Comparison of ENCODE assay signal across 21 cellular contexts in genomic region chr17:80177986-80178590, GRCh38. TPM values are rescaled to one million over a fixed set of nuclear protein-coding genes. Genes with fewer than 3 reads are reported as not detected.
DNase-seq lines count a peak whose midpoint lies in the region; ATAC-seq and TF ChIP-seq lines count a peak whose summit lies in the region.
"Had no signal": no experiment of that assay in that cellular context is flagged by ENCODE, and none has a peak within 500 bp of the region (broad histone marks: within the 10 kb centered on the region; RNA-seq: fewer than 3 reads in every experiment).

No MANE protein-coding gene starts in this region.

- ATAC-seq in GM18520 (IDR thresholded peaks at IDR 0.05; ENCODE audit: unreplicated experiment) (no peak), GM18867 (IDR thresholded peaks at IDR 0.05; ENCODE audit: unreplicated experiment) (no peak)
- no peak for ATAC-seq in stimulated activated naive B cell treated with anti-CD40 and anti-IgM and Interleukin-4, amounts not matched to agents 10 μg/mL and 1 μg/mL and 100 μg/mL, for 72 hours (replicated peaks)

- H3K9me3 ChIP-seq in duodenal mucosa (ENCODE audit: control insufficient read depth in 1 of 2, low read length in 2 of 2) (no peaks in the 10 kb centered on the region), mesenchymal stem cell (ENCODE audit: control insufficient read depth, low read length) (no peaks in the 10 kb centered on the region), transverse colon (no peaks in the 10 kb centered on the region)
- H3K9me3 ChIP-seq: SK-N-SH had no signal

- no peak overlapping the region for H2BK120ac ChIP-seq in mesenchymal stem cell (ENCODE audit: low read depth, low read length)

- no peak overlapping the region for H4K8ac ChIP-seq in mesenchymal stem cell (ENCODE audit: low read length)

- H3K36me3 ChIP-seq in duodenal mucosa (ENCODE audit: control insufficient read depth in 1 of 2, insufficient read depth in 2 of 2, low read length in 2 of 2) (no peaks in the 10 kb centered on the region), mesenchymal stem cell (ENCODE audit: control insufficient read depth in 1 of 2, insufficient read depth in 2 of 2, low read depth in 1 of 2, low read length in 2 of 2) (no peaks in the 10 kb centered on the region), transverse colon (no peaks in the 10 kb centered on the region)

- no peak overlapping the region for H2BK15ac ChIP-seq in mesenchymal stem cell (ENCODE audit: low read depth, poor library complexity, severe bottlenecking)

- WGBS in mesenchymal stem cell: 84% methylated on average over 20 of the region's 20 CpGs
- 72% methylated on average over 20 of the region's 20 CpGs; no CpG with 5 or more reads in 1 of the 2 donors for WGBS in transverse colon (ENCODE audit: low coverage in 1 of 2), 2 donors

- H3K4me3 Mint-ChIP-seq in stimulated activated naive B cell treated with anti-CD40 and anti-IgM and Interleukin-4, amounts not matched to agents 10 μg/mL and 1 μg/mL and 100 μg/mL, for 72 hours: no peak overlapping the region
- H3K4me3 Mint-ChIP-seq: HFFc6 had no signal

- no peak overlapping the region for H4K91ac ChIP-seq in mesenchymal stem cell (ENCODE audit: low read length)

- in situ Hi-C loops in transverse colon (cut with MboI; ENCODE audit: low pct_ligation_motif_present in 1 of 4, low pct_unique_long_range_greater_than_20kb in 1 of 4, low sequenced_read_pairs in 3 of 4): no loop called here

- no peak for TF ChIP-seq POLR2A in transverse colon (IDR thresholded peaks at IDR 0.05)

- H3K27me3 ChIP-seq in duodenal mucosa (ENCODE audit: control insufficient read depth in 1 of 2, insufficient read depth in 2 of 2, low read length in 2 of 2): no peaks in the 10 kb centered on the region
- H3K27me3 ChIP-seq in mesenchymal stem cell (ENCODE audit: control insufficient read depth in 1 of 2, insufficient read depth in 1 of 2, low read length in 2 of 2): peaks cover 13 to 62% of the 10 kb centered on the region in 2 experiments
- no peaks in the 10 kb centered on the region for H3K27me3 ChIP-seq in transverse colon

- no peak overlapping the region for H2BK12ac ChIP-seq in mesenchymal stem cell (ENCODE audit: low read length in 2 of 2)

- H3K27ac ChIP-seq in duodenal mucosa (ENCODE audit: low read depth, low read length) (no peak overlapping the region), mesenchymal stem cell (ENCODE audit: low read length, poor library complexity, severe bottlenecking) (no peak overlapping the region), transverse colon (no peak overlapping the region)
- H3K27ac ChIP-seq: C4-2B had no signal

- H3K4me1 Mint-ChIP-seq in stimulated activated naive B cell treated with anti-CD40 and anti-IgM and Interleukin-4, amounts not matched to agents 10 μg/mL and 1 μg/mL and 100 μg/mL, for 72 hours: no peaks in the 10 kb centered on the region

- no peaks in the 10 kb centered on the region for H3K36me3 Mint-ChIP-seq in stimulated activated naive B cell treated with anti-CD40 and anti-IgM and Interleukin-4, amounts not matched to agents 10 μg/mL and 1 μg/mL and 100 μg/mL, for 72 hours

- no peak overlapping the region for H2AK5ac ChIP-seq in mesenchymal stem cell (ENCODE audit: low read length, severe bottlenecking)

- peaks cover 0 to 4% of the 10 kb centered on the region in 2 donors for H3K27me3 Mint-ChIP-seq in stimulated activated naive B cell treated with anti-CD40 and anti-IgM and Interleukin-4, amounts not matched to agents 10 μg/mL and 1 μg/mL and 100 μg/mL, for 72 hours

- H2AFZ ChIP-seq in mesenchymal stem cell (ENCODE audit: low read depth, low read length): no peak overlapping the region

- no peak overlapping the region for H3K14ac ChIP-seq in mesenchymal stem cell (ENCODE audit: low read length in 2 of 2)

- H3K9ac ChIP-seq in duodenal mucosa (ENCODE audit: low read depth in 1 of 2, low read length in 2 of 2) (no peak overlapping the region), mesenchymal stem cell (ENCODE audit: low read length) (no peak overlapping the region)
- H3K9ac ChIP-seq: SK-N-SH had no signal

- no peak overlapping the region for H3K4me2 ChIP-seq in mesenchymal stem cell (ENCODE audit: low read length, poor library complexity, severe bottlenecking)
- H3K4me2 ChIP-seq: SK-N-SH had no signal

- no peak overlapping the region for H3K23ac ChIP-seq in mesenchymal stem cell (ENCODE audit: low read length in 2 of 2)

- H3K79me1 ChIP-seq in mesenchymal stem cell (replicated peaks; ENCODE audit: low read length, poor library complexity, severe bottlenecking): no peaks in the 10 kb centered on the region

- H3K4ac ChIP-seq in mesenchymal stem cell (ENCODE audit: low read depth in 1 of 2, low read length in 2 of 2): no peak overlapping the region

- TF ChIP-seq EP300 in transverse colon (IDR thresholded peaks at IDR 0.05; ENCODE audit: low read depth): no peak

- H3K4me3 ChIP-seq in duodenal mucosa (ENCODE audit: low read depth in 1 of 2, low read length in 2 of 2): peak overlapping the region; percentile 55 to 63
- H3K4me3 ChIP-seq in mesenchymal stem cell (ENCODE audit: insufficient read depth in 1 of 2, low read depth in 1 of 2, low read length in 2 of 2): peak overlapping the region in 1 of 2 experiments; percentile 23
- no peak overlapping the region for H3K4me3 ChIP-seq in transverse colon

- H3K27ac Mint-ChIP-seq in stimulated activated naive B cell treated with anti-CD40 and anti-IgM and Interleukin-4, amounts not matched to agents 10 μg/mL and 1 μg/mL and 100 μg/mL, for 72 hours: no peak overlapping the region
- H3K27ac Mint-ChIP-seq: HFFc6 had no signal

- no peak overlapping the region for H2BK5ac ChIP-seq in mesenchymal stem cell (ENCODE audit: low read depth, low read length, poor library complexity, severe bottlenecking)

- H3K9me3 Mint-ChIP-seq in stimulated activated naive B cell treated with anti-CD40 and anti-IgM and Interleukin-4, amounts not matched to agents 10 μg/mL and 1 μg/mL and 100 μg/mL, for 72 hours: no peaks in the 10 kb centered on the region
- H3K9me3 Mint-ChIP-seq: HFFc6 had no signal

- H3K4me1 ChIP-seq in duodenal mucosa (ENCODE audit: control insufficient read depth in 1 of 2, insufficient read depth in 2 of 2, low read length in 2 of 2) (peaks cover 6 to 8% of the 10 kb centered on the region in 2 donors), mesenchymal stem cell (ENCODE audit: control insufficient read depth, insufficient read depth, low read depth, low read length) (peaks cover 6% of the 10 kb centered on the region), transverse colon (peaks cover 0 to 7% (median 3%) of the 10 kb centered on the region in 4 donors)

- H3K18ac ChIP-seq in mesenchymal stem cell (ENCODE audit: low read depth in 1 of 2, low read length in 2 of 2): no peak overlapping the region

- TF ChIP-seq CTCF in transverse colon (IDR thresholded peaks at IDR 0.05): no peak

- intact Hi-C loops in transverse colon (cut with DNase I; ENCODE audit: low total_unique reads): no loop called here

- DNase-seq in LHCN-M2 (ENCODE audit: low read depth) (peak; percentile 5), mesenchymal stem cell (peak; percentile 22), transverse colon (peak; percentile 68)
- no peak for DNase-seq in stimulated activated naive B cell treated with anti-CD40 and anti-IgM and Interleukin-4, amounts not matched to agents 10 μg/mL and 1 μg/mL and 100 μg/mL, for 72 hours
- DNase-seq: ACHN, AML-193, DMS 273 treated with DMSO at 0.1 percent for 48 hours, GF-D8, HFFc6, NCI-H1105 treated with DMSO at 0.1 percent for 48 hours, NCI-H187, NCI-H2107, NCI-H82, SHP77 treated with DMSO at 0.1 percent for 48 hours, SK-N-SH had no signal

RNA-seq across cellular contexts. Expression of gene CARD14, which starts 8.3 kb away (rescaled TPM):
- total RNA-seq in LHCN-M2 (2014; rRNA removed) (0.71 TPM in 1 of 2 replicates, not detected in the other), transverse colon (under 1 TPM in 3 of 4 donors, not detected in 1; 0.14 to 0.75 (median 0.48) TPM)
- 0.05 TPM for polyA plus RNA-seq in LHCN-M2 (2012)
- polyA plus RNA-seq in mesenchymal stem cell (2013, experiment 1 of 2): 0.01 TPM
- polyA plus RNA-seq in mesenchymal stem cell (2013, experiment 2 of 2): 0.07 TPM
- total RNA-seq: Daoy, HFFc6, RPMI7951 had no signal

RNA-seq across cellular contexts. Expression of gene EIF4A3, which starts 31.2 kb away (rescaled TPM):
- total RNA-seq in LHCN-M2 (2014; rRNA removed) (113 and 123 TPM in 2 replicates), transverse colon (10 to 100 TPM; 37.0 to 74.5 (median 55.8) TPM)
- polyA plus RNA-seq in LHCN-M2 (2012): 86.8 TPM
- 50.7 TPM for polyA plus RNA-seq in mesenchymal stem cell (2013, experiment 1 of 2)
- polyA plus RNA-seq in mesenchymal stem cell (2013, experiment 2 of 2): 54.6 TPM

RNA-seq across cellular contexts. Expression of gene SGSH, which starts 42.0 kb away (rescaled TPM):
- total RNA-seq in LHCN-M2 (2014; rRNA removed) (20.4 and 25.0 TPM in 2 replicates), transverse colon (10 to 100 TPM; 26.2 to 66.2 (median 39.9) TPM)
- polyA plus RNA-seq in LHCN-M2 (2012): 27.2 TPM
- 59.2 TPM for polyA plus RNA-seq in mesenchymal stem cell (2013, experiment 1 of 2)
- polyA plus RNA-seq in mesenchymal stem cell (2013, experiment 2 of 2): 59.8 TPM

RNA-seq across cellular contexts. Expression of gene SLC26A11, which starts 42.1 kb away (rescaled TPM):
- total RNA-seq in LHCN-M2 (2014; rRNA removed): 9.6 and 9.8 TPM in 2 replicates
- polyA plus RNA-seq in LHCN-M2 (2012): 7.2 TPM
- polyA plus RNA-seq in mesenchymal stem cell (2013, experiment 1 of 2): 16.2 TPM
- 15.6 TPM for polyA plus RNA-seq in mesenchymal stem cell (2013, experiment 2 of 2)
- 10 to 100 TPM; 13.2 to 24.7 (median 17.0) TPM for total RNA-seq in transverse colon

Comparison
In these comparisons a context has a peak if more than half of its experiments do, and no peak if none do; other contexts are left out.
1. H3K4me3 ChIP-seq: peak in duodenal mucosa (2 of 2); none in transverse colon (0 of 4).